In the genomic region with DNA sequence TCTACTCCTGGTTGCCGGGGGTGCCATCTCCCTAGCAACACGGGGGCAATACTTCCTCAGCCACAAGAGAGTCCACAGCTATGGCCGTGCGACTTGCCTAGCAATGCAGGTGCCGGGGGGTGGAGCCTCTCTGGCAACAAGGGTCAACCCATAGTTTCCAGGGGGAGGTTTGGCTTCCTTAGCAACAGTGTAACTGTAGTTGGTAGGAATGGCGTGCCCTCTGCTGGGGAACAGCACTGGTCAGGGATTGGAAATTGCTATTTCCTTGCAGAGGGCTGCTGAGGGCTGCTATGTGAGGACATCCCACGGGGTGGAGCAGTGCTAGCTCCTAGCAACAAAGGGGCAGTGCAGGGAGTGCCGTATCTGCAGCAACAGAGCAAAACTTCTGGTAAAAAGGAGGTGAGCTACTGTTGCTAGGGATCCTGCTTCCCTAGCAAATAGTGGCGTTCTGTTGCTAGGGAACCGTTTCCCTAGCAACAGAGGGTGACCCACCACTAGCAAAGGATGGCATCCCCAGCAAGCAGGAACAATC, we compare ENCODE assay signal across 8 cellular contexts. TPM values are rescaled to one million over a fixed set of nuclear protein-coding genes. Genes with fewer than 3 reads are reported as not detected.
A peak's percentile ranks its signal among the peaks of the same experiment; 100 is the strongest.
DNase-seq lines count a peak whose midpoint lies in the region; ATAC-seq and TF ChIP-seq lines count a peak whose summit lies in the region.

No MANE protein-coding gene starts in this region.

- no peaks in the 10 kb centered on the region for H3K4me1 Mint-ChIP-seq in activated CD4-positive, alpha-beta T cell treated with anti-CD3 and anti-CD28 coated beads for 36 hours
- no peaks in the 10 kb centered on the region for H3K4me1 Mint-ChIP-seq in CD8-positive, alpha-beta memory T cell

- peak overlapping the region; percentile 24 to 85 (median 72); a peak in 21 of 22 replicates for H3K4me2 ChIP-seq in BLaER1 treated with 17β-estradiol and CSF1 and Interleukin-3, amounts not matched to agents 10 nM and 100 nM

- H3K4me3 ChIP-seq in BLaER1 treated with 17β-estradiol and CSF1 and Interleukin-3, amounts not matched to agents 10 nM and 100 nM: 0 out of 20 replicates have a peak overlapping the region, but pooled peaks of 2 of the 10 experiments have one; percentile 11 to 31
- no peak overlapping the region for H3K4me3 ChIP-seq in lower lobe of right lung
- H3K4me3 ChIP-seq in CD8-positive, alpha-beta memory T cell (ENCODE audit: low read length): no peak overlapping the region

- CTCF ChIA-PET in activated CD4-positive, alpha-beta T cell treated with anti-CD3 and anti-CD28 coated beads for 36 hours (lab: Charles Lee): interaction anchor here (0.9 kb wide), 1 partner anchor 10 kb away, joined by 3 read pairs; no protein-coding TSS in a partner anchor
- CTCF ChIA-PET in CD8-positive, alpha-beta memory T cell (lab: Charles Lee): no interaction called here

- H3K27me3 Mint-ChIP-seq in activated CD4-positive, alpha-beta T cell treated with anti-CD3 and anti-CD28 coated beads for 36 hours: no peaks in the 10 kb centered on the region
- no peaks in the 10 kb centered on the region for H3K27me3 Mint-ChIP-seq in CD8-positive, alpha-beta memory T cell

- H3K27ac ChIP-seq in BLaER1 treated with 17β-estradiol and CSF1 and Interleukin-3, amounts not matched to agents 10 nM and 100 nM: peak overlapping the region in 9 of 11 experiments; percentile 26 to 84 (median 67); a peak in 12 of 22 replicates
- H3K27ac ChIP-seq in lower lobe of right lung: no peak overlapping the region
- no peak overlapping the region for H3K27ac ChIP-seq in CD8-positive, alpha-beta memory T cell (ENCODE audit: low read depth, low read length)

- H3K9ac ChIP-seq in BLaER1 treated with 17β-estradiol and CSF1 and Interleukin-3, amounts not matched to agents 10 nM and 100 nM: peak overlapping the region in 10 of 11 experiments; percentile 21 to 66 (median 50); a peak in 16 of 22 replicates

- ATAC-seq in lower lobe of right lung: peak in 1 of 2 donors; percentile 36
- ATAC-seq in activated CD4-positive, alpha-beta T cell treated with anti-CD3 and anti-CD28 coated beads for 36 hours: no peak

- peaks cover 0 to 8% (median 0%) of the 10 kb centered on the region in 11 experiments; a peak in 2 of 22 replicates for H3K9me3 ChIP-seq in BLaER1 treated with 17β-estradiol and CSF1 and Interleukin-3, amounts not matched to agents 10 nM and 100 nM (replicated peaks in 1 of 11)
- H3K9me3 ChIP-seq in lower lobe of right lung: no peaks in the 10 kb centered on the region
- no peaks in the 10 kb centered on the region for H3K9me3 ChIP-seq in CD8-positive, alpha-beta memory T cell (ENCODE audit: low read length)

- TF ChIP-seq CTCF in lower lobe of right lung (IDR thresholded peaks at IDR 0.05) (no peak), GM13977 (IDR thresholded peaks at IDR 0.05; ENCODE audit: extremely low read depth, insufficient read depth, missing control alignments) (no peak)

- H3K4me3 Mint-ChIP-seq in activated CD4-positive, alpha-beta T cell treated with anti-CD3 and anti-CD28 coated beads for 36 hours: no peak overlapping the region
- H3K4me3 Mint-ChIP-seq in CD8-positive, alpha-beta memory T cell: no peak overlapping the region

- peaks cover 6 to 84% (median 26%) of the 10 kb centered on the region in 11 experiments; a peak in 20 of 22 replicates for H4K20me1 ChIP-seq in BLaER1 treated with 17β-estradiol and CSF1 and Interleukin-3, amounts not matched to agents 10 nM and 100 nM

- H3K27ac Mint-ChIP-seq in activated CD4-positive, alpha-beta T cell treated with anti-CD3 and anti-CD28 coated beads for 36 hours: no peak overlapping the region
- no peak overlapping the region for H3K27ac Mint-ChIP-seq in CD8-positive, alpha-beta memory T cell

- H3K27me3 ChIP-seq in BLaER1 treated with 17β-estradiol and CSF1 and Interleukin-3, amounts not matched to agents 10 nM and 100 nM: no peaks in the 10 kb centered on the region
- no peaks in the 10 kb centered on the region for H3K27me3 ChIP-seq in lower lobe of right lung (ENCODE audit: low read depth)
- no peaks in the 10 kb centered on the region for H3K27me3 ChIP-seq in CD8-positive, alpha-beta memory T cell (ENCODE audit: insufficient read depth, low read length, poor library complexity, severe bottlenecking)

- intact Hi-C loops in lower lobe of right lung (cut with DNase I): no loop called here
- intact Hi-C loops in activated CD4-positive, alpha-beta T cell treated with anti-CD3 and anti-CD28 coated beads for 36 hours (cut with DNase I, micrococcal nuclease): no loop called here

- H3K9me3 Mint-ChIP-seq in activated CD4-positive, alpha-beta T cell treated with anti-CD3 and anti-CD28 coated beads for 36 hours (ENCODE audit: low read depth): no peaks in the 10 kb centered on the region
- no peaks in the 10 kb centered on the region for H3K9me3 Mint-ChIP-seq in CD8-positive, alpha-beta memory T cell

- DNase-seq in NCI-H1417 (lab: John Stamatoyannopoulos, UW) (peak; percentile 74 to 94 (median 90)), brain pericyte (ENCODE audit: low read depth, low spot score) (peak; percentile 67), lower lobe of right lung (peak; percentile 47), OCI-M2 (lab: John Stamatoyannopoulos, UW; ENCODE audit: unreplicated experiment) (no peak), GM13977 (ENCODE audit: low spot score) (no peak)
- no peak for DNase-seq in activated CD4-positive, alpha-beta T cell treated with anti-CD3 and anti-CD28 coated beads for 36 hours
- no peak for DNase-seq in CD8-positive, alpha-beta memory T cell

- H3K36me3 ChIP-seq in BLaER1 treated with 17β-estradiol and CSF1 and Interleukin-3, amounts not matched to agents 10 nM and 100 nM: peaks cover 46 to 95% (median 84%) of the 10 kb centered on the region in 11 experiments
- H3K36me3 ChIP-seq in lower lobe of right lung: peaks cover 38% of the 10 kb centered on the region
- no peaks in the 10 kb centered on the region for H3K36me3 ChIP-seq in CD8-positive, alpha-beta memory T cell (ENCODE audit: insufficient read depth, low read length)

- in situ Hi-C loops in GM13977 (cut with MboI; ENCODE audit: low pct_unique_long_range_greater_than_20kb, low sequenced_read_pairs, unreplicated experiment): no loop called here

- peaks cover 33 to 50% (median 46%) of the 10 kb centered on the region in 10 experiments for H3K4me1 ChIP-seq in BLaER1 treated with 17β-estradiol and CSF1 and Interleukin-3, amounts not matched to agents 10 nM and 100 nM
- H3K4me1 ChIP-seq in lower lobe of right lung: no peaks in the 10 kb centered on the region
- H3K4me1 ChIP-seq in CD8-positive, alpha-beta memory T cell (ENCODE audit: insufficient read depth, low read length): no peaks in the 10 kb centered on the region

- POLR2A ChIA-PET in activated CD4-positive, alpha-beta T cell treated with anti-CD3 and anti-CD28 coated beads for 36 hours (lab: Charles Lee): no interaction called here
- POLR2A ChIA-PET in CD8-positive, alpha-beta memory T cell (lab: Charles Lee): no interaction called here

- H3K36me3 Mint-ChIP-seq in activated CD4-positive, alpha-beta T cell treated with anti-CD3 and anti-CD28 coated beads for 36 hours (ENCODE audit: low read depth): peaks cover 41% of the 10 kb centered on the region
- peaks cover 2 to 35% (median 5%) of the 10 kb centered on the region in 3 donors for H3K36me3 Mint-ChIP-seq in CD8-positive, alpha-beta memory T cell

RNA-seq across cellular contexts. Expression of a gene that starts 7.0 kb away (rescaled TPM):
- 57.6 TPM for total RNA-seq in lower lobe of right lung
- total RNA-seq in activated CD4-positive, alpha-beta T cell treated with anti-CD3 and anti-CD28 coated beads for 36 hours: under 1 TPM; 0.39 to 0.55 TPM
- total RNA-seq in CD8-positive, alpha-beta memory T cell: under 1 TPM in 1 of 2 experiments, not detected in 1; 0.18 TPM
- polyA plus RNA-seq in CD8-positive, alpha-beta memory T cell: 0.38 TPM

RNA-seq across cellular contexts. Expression of a gene that starts 9.4 kb away (rescaled TPM):
- total RNA-seq in lower lobe of right lung: 65.5 TPM
- 10 to 100 TPM; 74.9 to 96.1 TPM for total RNA-seq in activated CD4-positive, alpha-beta T cell treated with anti-CD3 and anti-CD28 coated beads for 36 hours
- total RNA-seq in CD8-positive, alpha-beta memory T cell: 100 to 1,000 TPM in 1 of 2 experiments, 10 to 100 TPM in 1; 98.7 to 114 TPM
- polyA plus RNA-seq in CD8-positive, alpha-beta memory T cell: 21.9 TPM

RNA-seq across cellular contexts. Expression of a gene that starts 11.1 kb away (rescaled TPM):
- 33.8 TPM for total RNA-seq in lower lobe of right lung
- 10 to 100 TPM in 1 of 2 experiments, 1 to 10 TPM in 1; 8.3 to 12.1 TPM for total RNA-seq in activated CD4-positive, alpha-beta T cell treated with anti-CD3 and anti-CD28 coated beads for 36 hours
- 10 to 100 TPM; 22.4 to 24.6 TPM for total RNA-seq in CD8-positive, alpha-beta memory T cell
- 38.2 TPM for polyA plus RNA-seq in CD8-positive, alpha-beta memory T cell

RNA-seq across cellular contexts. Expression of a gene that starts 20.5 kb away (rescaled TPM):
- 8.0 TPM for total RNA-seq in lower lobe of right lung
- total RNA-seq in activated CD4-positive, alpha-beta T cell treated with anti-CD3 and anti-CD28 coated beads for 36 hours: 1 to 10 TPM; 3.5 to 3.6 TPM
- total RNA-seq in CD8-positive, alpha-beta memory T cell: 1 to 10 TPM; 4.8 to 6.8 TPM
- 14.1 TPM for polyA plus RNA-seq in CD8-positive, alpha-beta memory T cell

RNA-seq across cellular contexts. Expression of a gene that starts 20.7 kb away (rescaled TPM):
- 1,086 TPM for total RNA-seq in lower lobe of right lung
- 1,000 to 10,000 TPM; 1,400 to 1,725 TPM for total RNA-seq in activated CD4-positive, alpha-beta T cell treated with anti-CD3 and anti-CD28 coated beads for 36 hours
- 1,000 to 10,000 TPM; 1,621 to 1,723 TPM for total RNA-seq in CD8-positive, alpha-beta memory T cell
- 824 TPM for polyA plus RNA-seq in CD8-positive, alpha-beta memory T cell

Comparison
In these comparisons a context has a peak if more than half of its experiments do, and no peak if none do; other contexts are left out.
1. H3K27ac ChIP-seq: peak in BLaER1 treated with 17β-estradiol and CSF1 and Interleukin-3, amounts not matched to agents 10 nM and 100 nM (9 of 11); none in lower lobe of right lung (single experiment) and CD8-positive, alpha-beta memory T cell (single experiment).
2. DNase-seq: peak in NCI-H1417 (3 of 3), brain pericyte (single experiment) and lower lobe of right lung (single experiment); none in activated CD4-positive, alpha-beta T cell treated with anti-CD3 and anti-CD28 coated beads for 36 hours (single experiment), OCI-M2 (single experiment), CD8-positive, alpha-beta memory T cell (0 of 5) and GM13977 (single experiment).
3. RNA of a gene that starts 7.0 kb away (total RNA-seq): 57.6 TPM in lower lobe of right lung (single experiment); 0.39 to 0.55 TPM in activated CD4-positive, alpha-beta T cell treated with anti-CD3 and anti-CD28 coated beads for 36 hours and 0.18 TPM in CD8-positive, alpha-beta memory T cell; every median in the first group is over 10 times any median in the second.